ENCODE assay signal across 10 cellular contexts in the genomic region with DNA sequence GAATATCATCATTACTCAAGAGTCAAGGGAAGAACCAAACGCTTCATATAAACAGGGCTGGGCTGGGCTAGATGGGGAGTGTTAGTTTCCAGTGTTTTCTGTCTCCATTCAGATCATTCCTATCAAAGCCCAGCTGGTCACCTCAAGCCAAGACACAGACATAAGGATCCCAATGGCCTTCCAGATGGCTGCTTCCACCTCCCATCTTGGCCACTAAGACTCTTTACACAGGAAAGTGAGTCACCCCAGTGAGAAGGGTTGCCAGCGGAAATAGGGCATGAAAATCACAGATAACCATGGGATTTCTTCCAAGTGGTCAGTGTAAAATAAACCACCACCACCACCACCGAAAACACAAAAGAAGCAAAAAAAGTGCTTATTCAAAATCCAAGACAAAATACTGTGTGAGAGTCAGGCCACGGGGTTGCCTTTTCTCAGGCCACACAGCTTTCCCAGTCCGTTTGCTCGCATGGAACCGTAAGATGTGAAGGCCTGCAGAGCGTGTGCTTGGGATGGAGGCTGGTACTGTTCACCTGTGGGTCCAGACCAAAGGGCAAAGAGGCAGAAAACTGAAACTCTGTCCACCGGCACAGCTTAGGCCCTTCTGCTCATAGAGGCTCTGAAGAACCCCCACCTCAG. TPM values are rescaled to one million over a fixed set of nuclear protein-coding genes. Genes with fewer than 3 reads are reported as not detected.
DNase-seq lines count a peak whose midpoint lies in the region; ATAC-seq and TF ChIP-seq lines count a peak whose summit lies in the region.
"Had no signal": no experiment of that assay in that cellular context is flagged by ENCODE, and none has a peak within 500 bp of the region (broad histone marks: within the 10 kb centered on the region; RNA-seq: fewer than 3 reads in every experiment).

No MANE protein-coding gene starts in this region.

- POLR2A ChIA-PET in activated CD4-positive, alpha-beta memory T cell treated with anti-CD3 and anti-CD28 coated beads, Interleukin-2, amount 10 ng/mL, durations not matched to agents 7 days and 5 days (lab: Charles Lee), result no interaction called here

- peak overlapping the region; percentile 50 for H3K27ac Mint-ChIP-seq in glutamatergic neuron (ENCODE audit: unreplicated experiment)
- no peak overlapping the region for H3K27ac Mint-ChIP-seq in activated CD4-positive, alpha-beta memory T cell treated with anti-CD3 and anti-CD28 coated beads, Interleukin-2, amount 10 ng/mL, durations not matched to agents 7 days and 5 days

- no peak overlapping the region for H3K4me3 Mint-ChIP-seq in glutamatergic neuron (ENCODE audit: unreplicated experiment)
- no peak overlapping the region for H3K4me3 Mint-ChIP-seq in activated CD4-positive, alpha-beta memory T cell treated with anti-CD3 and anti-CD28 coated beads, Interleukin-2, amount 10 ng/mL, durations not matched to agents 7 days and 5 days

- peaks cover 2% of the 10 kb centered on the region for H3K9me3 Mint-ChIP-seq in glutamatergic neuron (ENCODE audit: unreplicated experiment)
- no peaks in the 10 kb centered on the region for H3K9me3 Mint-ChIP-seq in activated CD4-positive, alpha-beta memory T cell treated with anti-CD3 and anti-CD28 coated beads, Interleukin-2, amount 10 ng/mL, durations not matched to agents 7 days and 5 days

- in situ Hi-C loops in astrocyte of the spinal cord (cut with HindIII; ENCODE audit: low sequenced_read_pairs), result no loop called here

- no peak overlapping the region for H3K4me3 ChIP-seq in AG09309 (ENCODE audit: control insufficient read depth, low read depth, low read length)
- no peak overlapping the region for H3K4me3 ChIP-seq in astrocyte of the spinal cord (ENCODE audit: low read depth, low read length)

- H3K4me1 Mint-ChIP-seq in glutamatergic neuron (ENCODE audit: low read depth, unreplicated experiment), result peaks cover 8% of the 10 kb centered on the region
- H3K4me1 Mint-ChIP-seq in activated CD4-positive, alpha-beta memory T cell treated with anti-CD3 and anti-CD28 coated beads, Interleukin-2, amount 10 ng/mL, durations not matched to agents 7 days and 5 days, result peaks cover 16% of the 10 kb centered on the region

- TF ChIP-seq CTCF in AG09309 (IDR thresholded peaks at IDR 0.05; ENCODE audit: control insufficient read depth, insufficient read depth, low read depth, low read length, missing control alignments), result no peak
- no peak for TF ChIP-seq CTCF in astrocyte of the spinal cord (IDR thresholded peaks at IDR 0.05; ENCODE audit: low read depth, low read length)
- TF ChIP-seq CTCF in glutamatergic neuron (IDR thresholded peaks at IDR 0.05; ENCODE audit: partially characterized antibody, unreplicated experiment), result no peak

- peaks cover 5% of the 10 kb centered on the region for H3K36me3 Mint-ChIP-seq in glutamatergic neuron (ENCODE audit: unreplicated experiment)
- no peaks in the 10 kb centered on the region for H3K36me3 Mint-ChIP-seq in activated CD4-positive, alpha-beta memory T cell treated with anti-CD3 and anti-CD28 coated beads, Interleukin-2, amount 10 ng/mL, durations not matched to agents 7 days and 5 days (ENCODE audit: low read depth)

- CTCF ChIA-PET in activated CD4-positive, alpha-beta memory T cell treated with anti-CD3 and anti-CD28 coated beads, Interleukin-2, amount 10 ng/mL, durations not matched to agents 7 days and 5 days (lab: Charles Lee), result no interaction called here

- ATAC-seq in HG03025 (IDR thresholded peaks at IDR 0.05; ENCODE audit: low FRiP score, unreplicated experiment), result no peak

- DNase-seq in AG09309 (ENCODE audit: low read depth) (peak; percentile 32), HS-5 (ENCODE audit: low read depth) (peak; percentile 43), astrocyte of the spinal cord (ENCODE audit: low read depth, low spot score) (peak; percentile 92), glutamatergic neuron (no peak), NCI-H146 treated with DMSO at 0.1 percent for 48 hours (lab: John Stamatoyannopoulos, UW; ENCODE audit: unreplicated experiment) (no peak), midbrain (lab: John Stamatoyannopoulos, UW) (no peak)
- DNase-seq in activated CD4-positive, alpha-beta memory T cell treated with anti-CD3 and anti-CD28 coated beads, Interleukin-2, amount 10 ng/mL, durations not matched to agents 7 days and 5 days, result no peak
- DNase-seq: activated T-cell treated with anti-CD3 and anti-CD28 coated beads, Interleukin-2, amount 50 U/mL, for 1 hour; stimulated activated CD4-positive, alpha-beta T cell treated with anti-CD3 and anti-CD28 coated beads, Interleukin-1b, Interleukin-23, amount 100 ng/mL, for 48 hours had no signal

- peaks cover 4% of the 10 kb centered on the region for H3K27me3 Mint-ChIP-seq in glutamatergic neuron (ENCODE audit: unreplicated experiment)
- no peaks in the 10 kb centered on the region for H3K27me3 Mint-ChIP-seq in activated CD4-positive, alpha-beta memory T cell treated with anti-CD3 and anti-CD28 coated beads, Interleukin-2, amount 10 ng/mL, durations not matched to agents 7 days and 5 days

RNA-seq across cellular contexts. Expression of a gene that starts 5.6 kb away (rescaled TPM):
- not detected for total RNA-seq in glutamatergic neuron (ENCODE audit: unreplicated experiment)
- not detected for total RNA-seq in activated CD4-positive, alpha-beta memory T cell treated with anti-CD3 and anti-CD28 coated beads, Interleukin-2, amount 10 ng/mL, durations not matched to agents 7 days and 5 days

RNA-seq across cellular contexts. Expression of a gene that starts 27.1 kb away (rescaled TPM):
- not detected for total RNA-seq in glutamatergic neuron (ENCODE audit: unreplicated experiment)
- total RNA-seq in activated CD4-positive, alpha-beta memory T cell treated with anti-CD3 and anti-CD28 coated beads, Interleukin-2, amount 10 ng/mL, durations not matched to agents 7 days and 5 days, result not detected

Comparison
In these comparisons a context has a peak if more than half of its experiments do, and no peak if none do; other contexts are left out.
1. DNase-seq: peak in AG09309 (single experiment), HS-5 (single experiment) and astrocyte of the spinal cord (single experiment); none in glutamatergic neuron (single experiment), NCI-H146 treated with DMSO at 0.1 percent for 48 hours (single experiment), midbrain (single experiment) and activated CD4-positive, alpha-beta memory T cell treated with anti-CD3 and anti-CD28 coated beads, Interleukin-2, amount 10 ng/mL, durations not matched to agents 7 days and 5 days (single experiment).